In the genomic region with DNA sequence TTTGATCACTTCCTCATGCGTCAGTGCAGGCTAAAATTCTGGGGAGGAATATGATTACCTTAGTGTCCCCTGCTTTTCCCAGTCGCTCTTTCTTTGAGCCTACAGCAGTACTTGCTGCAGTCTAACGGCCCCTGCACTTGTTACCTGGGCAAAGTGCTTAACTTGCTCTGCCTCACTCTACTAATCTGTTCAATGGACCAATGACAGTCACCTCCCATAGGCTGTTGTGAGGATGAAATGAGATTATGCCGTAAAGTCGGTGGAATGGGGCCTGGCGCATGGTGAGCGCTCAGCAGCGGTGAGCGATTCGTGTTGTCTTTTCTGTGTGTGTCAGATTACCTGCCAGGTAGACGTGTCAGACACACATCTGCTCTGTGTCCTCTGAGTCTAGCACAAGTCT, we compare ENCODE assay signal across 1 cellular context.
A peak's percentile ranks its signal among the peaks of the same experiment; 100 is the strongest.
TF ChIP-seq lines count a peak whose summit lies in the region.

No MANE protein-coding gene starts in this region.

TF ChIP-seq in HepG2, 621 proteins besides CTCF, POLR2A, EP300 and RAD21:
- TF ChIP-seq ZKSCAN8 (CRISPR knock-in tag; IDR thresholded peaks at IDR 0.05; ENCODE audit: borderline replicate concordance) (no peak), ZNF629 (CRISPR knock-in tag; conservative IDR thresholded peaks at IDR 0.05) (peak; percentile 75)
